ENCODE assay signal across 20 cellular contexts in the genomic region with DNA sequence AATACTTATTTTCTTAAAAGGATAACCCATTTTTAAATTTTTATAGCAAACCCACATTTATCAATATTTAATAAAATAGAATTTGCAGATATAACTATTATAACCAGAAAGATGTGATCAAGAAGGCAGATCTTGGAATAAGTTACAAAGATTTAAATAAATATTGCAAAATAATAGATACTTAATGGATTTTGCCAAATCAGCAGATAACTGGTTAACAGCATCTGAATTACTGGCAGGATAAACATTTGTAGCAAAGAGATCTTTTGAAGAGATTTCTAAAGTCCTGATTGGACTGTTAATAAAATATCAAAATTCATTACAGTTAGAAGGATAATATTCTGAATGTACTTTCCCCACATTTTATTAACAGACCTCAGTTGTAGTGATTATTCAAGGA.
"Had no signal": no experiment of that assay in that cellular context is flagged by ENCODE, and none has a peak within 500 bp of the region (broad histone marks: within the 10 kb centered on the region; RNA-seq: fewer than 3 reads in every experiment).

No MANE protein-coding gene starts in this region.

- H3K9me3 ChIP-seq: esophagus squamous epithelium, psoas muscle, spleen, tibial nerve, upper lobe of right lung, vagina had no signal

- DNase-seq: dermis blood vessel endothelial cell; esophagus squamous epithelium; foreskin keratinocyte; head of caudate nucleus; left colon; left ventricle myocardium superior; mesendoderm; naive B cell; psoas muscle; spleen; stimulated activated CD4-positive, alpha-beta T cell treated with anti-CD3 and anti-CD28 coated beads, Interleukin-15, amount 100 ng/mL, for 24 hours; stimulated activated CD4-positive, alpha-beta T cell treated with anti-CD3 and anti-CD28 coated beads, Interleukin-1b, Interleukin-23, amount 100 ng/mL, for 48 hours; stimulated activated CD4-positive, alpha-beta T cell treated with anti-CD3 and anti-CD28 coated beads, Interleukin-4, amount 100 ng/mL, for 24 hours; upper lobe of right lung had no signal

- H3K4me2 ChIP-seq: hepatocyte had no signal

- H3K36me3 ChIP-seq: esophagus squamous epithelium, tibial nerve, upper lobe of right lung, vagina had no signal

- H3K4me3 ChIP-seq: esophagus squamous epithelium, hepatocyte, lung, psoas muscle, spleen, tibial nerve, upper lobe of right lung, vagina had no signal

- H2AFZ ChIP-seq: hepatocyte had no signal

- H3K4me1 ChIP-seq: esophagus squamous epithelium, psoas muscle, upper lobe of right lung, vagina had no signal

- H3K27ac ChIP-seq: esophagus squamous epithelium, foreskin keratinocyte, hepatocyte, psoas muscle, spleen, tibial nerve, upper lobe of right lung, vagina had no signal

- H3K27me3 ChIP-seq: esophagus squamous epithelium, foreskin keratinocyte, hepatocyte, spleen, tibial nerve, upper lobe of right lung, vagina had no signal

- ATAC-seq: foreskin keratinocyte; left colon; left ventricle myocardium superior; psoas muscle; sciatic nerve; stimulated activated memory B cell treated with anti-CD40 and anti-IgM and Interleukin-4, amounts not matched to agents 10 μg/mL and 1 μg/mL and 100 μg/mL, for 72 hours; upper lobe of right lung had no signal
